In the genomic region with DNA sequence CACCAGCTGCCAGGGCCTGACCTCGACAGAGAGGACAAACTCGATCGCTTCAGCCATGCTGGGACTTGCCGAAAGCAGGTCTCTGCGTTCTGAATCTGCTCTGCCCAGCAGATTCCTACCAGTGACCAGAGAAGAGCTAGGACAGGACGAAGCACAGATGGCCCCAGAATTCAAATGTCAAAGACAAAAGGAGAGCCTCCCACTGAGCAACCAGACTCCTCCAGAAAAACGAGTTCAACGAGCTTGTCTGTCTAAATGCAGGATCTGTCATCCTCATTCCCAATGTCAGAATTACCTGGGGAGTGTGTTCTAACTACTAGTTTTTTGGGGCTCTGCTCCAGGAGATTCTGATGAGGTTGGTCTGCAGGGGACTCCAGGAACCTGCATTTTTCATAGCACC, we compare ENCODE assay signal across 20 cellular contexts. TPM values are rescaled to one million over a fixed set of nuclear protein-coding genes. Genes with fewer than 3 reads are reported as not detected.
DNase-seq lines count a peak whose midpoint lies in the region; ATAC-seq and TF ChIP-seq lines count a peak whose summit lies in the region.
"Had no signal": no experiment of that assay in that cellular context is flagged by ENCODE, and none has a peak within 500 bp of the region (broad histone marks: within the 10 kb centered on the region; RNA-seq: fewer than 3 reads in every experiment).

No MANE protein-coding gene starts in this region.

- peaks cover 5% of the 10 kb centered on the region; the same call in 1 of the 2 replicates for H3K9me2 ChIP-seq in GM23338 (ENCODE audit: insufficient read depth)

- no peak overlapping the region for H4K91ac ChIP-seq in neuronal stem cell (ENCODE audit: low read depth, low read length, poor library complexity)

- no CpG with 5 or more reads among the region's 8 CpGs for WGBS in neuronal stem cell (ENCODE audit: extremely low coverage in 2 of 2, insufficient read length in 2 of 2, insufficient replicate concordance in 1 of 2), 2 donors

- no peaks in the 10 kb centered on the region for H3K36me3 ChIP-seq in GM23338 (ENCODE audit: insufficient read depth)
- no peaks in the 10 kb centered on the region for H3K36me3 ChIP-seq in neuronal stem cell (replicated peaks in 1 of 2; ENCODE audit: control insufficient read depth in 2 of 2, insufficient read depth in 2 of 2, low read length in 2 of 2)
- H3K36me3 ChIP-seq: SJSA1 had no signal

- peak overlapping the region; percentile 5; the same call in 1 of the 2 replicates for H3K27ac ChIP-seq in C4-2B
- no peak overlapping the region for H3K27ac ChIP-seq in GM23338 (ENCODE audit: low read depth)
- no peak overlapping the region for H3K27ac ChIP-seq in neuronal stem cell (replicated peaks; ENCODE audit: low read length)
- H3K27ac ChIP-seq: A549, SJSA1 had no signal

- H3K27ac Mint-ChIP-seq in GM23338, result no peak overlapping the region
- H3K27ac Mint-ChIP-seq: B cell had no signal

- no peak overlapping the region for H3K14ac ChIP-seq in neuronal stem cell (ENCODE audit: low read length)

- no peaks in the 10 kb centered on the region for H3K79me1 ChIP-seq in neuronal stem cell (ENCODE audit: low read depth, low read length)

- H3K27me3 Mint-ChIP-seq in GM23338 (ENCODE audit: insufficient read depth, low read depth, poor library complexity), result peaks cover 2% of the 10 kb centered on the region
- H3K27me3 Mint-ChIP-seq: B cell, IgD-negative memory B cell had no signal

- H4K8ac ChIP-seq in neuronal stem cell (ENCODE audit: low read depth, low read length), result no peak overlapping the region

- no peak overlapping the region for H2BK15ac ChIP-seq in neuronal stem cell (ENCODE audit: low read length)

- ATAC-seq in GM23338 (peak; percentile 35; the same call in 1 of the 3 replicates), GM18505 (IDR thresholded peaks at IDR 0.05; ENCODE audit: unreplicated experiment) (no peak)
- ATAC-seq: A549, Panc1 had no signal

- no peak overlapping the region for H2BK12ac ChIP-seq in neuronal stem cell (ENCODE audit: low read length)

- H3F3A ChIP-seq in GM23338 (replicated peaks; ENCODE audit: low read depth), result no peaks in the 10 kb centered on the region

- no peak overlapping the region for H2AK5ac ChIP-seq in neuronal stem cell (ENCODE audit: low read depth, low read length)

- no peaks in the 10 kb centered on the region for H4K20me1 ChIP-seq in GM23338 (replicated peaks; ENCODE audit: insufficient read depth)

- H3K18ac ChIP-seq in neuronal stem cell (ENCODE audit: low read length), result no peak overlapping the region

- H3K4me1 Mint-ChIP-seq in GM23338, result peaks cover 10% of the 10 kb centered on the region
- H3K4me1 Mint-ChIP-seq: B cell, IgD-negative memory B cell had no signal

- H3K36me3 Mint-ChIP-seq in GM23338 (ENCODE audit: low read depth), result no peaks in the 10 kb centered on the region
- H3K36me3 Mint-ChIP-seq: IgD-negative memory B cell had no signal

- TF ChIP-seq POLR2A in GM18505 (IDR thresholded peaks at IDR 0.05; ENCODE audit: borderline replicate concordance, extremely low read depth, insufficient read depth, insufficient read length), result no peak

- no peak for DNase-seq in GM23338 (ENCODE audit: low spot score)
- peak; percentile 60 for DNase-seq in cerebellar cortex (ENCODE audit: low spot score)
- no peak for DNase-seq in neuronal stem cell (ENCODE audit: low spot score)
- DNase-seq in GDM1 (lab: John Stamatoyannopoulos, UW), result no peak
- no peak for DNase-seq in NCI-H1417 (lab: John Stamatoyannopoulos, UW)
- DNase-seq: Karpas-422, MM.1S, NCI-H1048, NCI-H1436, NCI-H187 treated with DMSO at 0.1 percent for 48 hours, NCI-H226, NCI-H510A treated with DMSO at 0.1 percent for 48 hours, NCI-H748 treated with DMSO at 0.1 percent for 48 hours had no signal

- no peaks in the 10 kb centered on the region for H3K79me2 ChIP-seq in GM23338 (replicated peaks; ENCODE audit: insufficient read depth)

- H3K4me3 ChIP-seq in GM23338, result no peak overlapping the region
- H3K4me3 ChIP-seq in neuronal stem cell (ENCODE audit: low read length in 2 of 2), result no peak overlapping the region
- H3K4me3 ChIP-seq: A549, SJSA1 had no signal

- H3K4ac ChIP-seq in neuronal stem cell (ENCODE audit: low read length), result no peak overlapping the region

- no peaks in the 10 kb centered on the region for H3K9me3 ChIP-seq in neuronal stem cell (replicated peaks in 1 of 2; ENCODE audit: control insufficient read depth in 2 of 2, insufficient read depth in 1 of 2, low read depth in 1 of 2, low read length in 2 of 2)
- H3K9me3 ChIP-seq: A549, SJSA1 had no signal

- H3K4me3 Mint-ChIP-seq in GM23338, result no peak overlapping the region
- H3K4me3 Mint-ChIP-seq: B cell, IgD-negative memory B cell had no signal

- TF ChIP-seq CTCF in C4-2B (conservative IDR thresholded peaks at IDR 0.05) (no peak), GM23338 (conservative IDR thresholded peaks at IDR 0.05; ENCODE audit: low read depth in 2 of 2) (no peak)

- no peak overlapping the region for H3K9ac ChIP-seq in neuronal stem cell (ENCODE audit: low read depth, low read length, poor library complexity)

- no peak overlapping the region for H2BK120ac ChIP-seq in neuronal stem cell (ENCODE audit: low read depth, low read length)

- no peak overlapping the region for H2AFZ ChIP-seq in GM23338
- H2AFZ ChIP-seq in neuronal stem cell (ENCODE audit: low read length), result peak overlapping the region; percentile 54

- no peak overlapping the region for H3K23ac ChIP-seq in neuronal stem cell (ENCODE audit: low read depth, low read length, poor library complexity)

- H3K27me3 ChIP-seq in GM23338 (ENCODE audit: insufficient read depth) (no peaks in the 10 kb centered on the region), neuronal stem cell (ENCODE audit: control insufficient read depth in 3 of 3, insufficient read depth in 3 of 3, low read depth in 1 of 3, low read length in 3 of 3) (no peaks in the 10 kb centered on the region)
- H3K27me3 ChIP-seq: SJSA1 had no signal

- no peaks in the 10 kb centered on the region for H3K9me3 Mint-ChIP-seq in GM23338
- H3K9me3 Mint-ChIP-seq: IgD-negative memory B cell had no signal

- H3K4me2 ChIP-seq in GM23338 (0 out of 2 replicates have a peak overlapping the region, but pooled peaks have one; percentile 14), neuronal stem cell (ENCODE audit: insufficient read depth, low read length, poor library complexity, severe bottlenecking) (no peak overlapping the region)
- H3K4me2 ChIP-seq: A549 had no signal

- no peak overlapping the region for H2BK5ac ChIP-seq in neuronal stem cell (ENCODE audit: low read length)

- H3K4me1 ChIP-seq in GM23338 (ENCODE audit: insufficient read depth) (no peaks in the 10 kb centered on the region; the same call in 1 of the 2 replicates), neuronal stem cell (ENCODE audit: control insufficient read depth in 2 of 2, insufficient read depth in 1 of 2, low read depth in 1 of 2, low read length in 2 of 2) (peaks cover 0 to 7% of the 10 kb centered on the region in 2 donors)
- H3K4me1 ChIP-seq: A549, SJSA1 had no signal

TF ChIP-seq in GM23338, 12 proteins besides CTCF, POLR2A, EP300 and RAD21 (continues in another document):
- no peak for TF ChIP-seq EZH2phosphoT487 (IDR thresholded peaks at IDR 0.05; ENCODE audit: unreplicated experiment)
- TF ChIP-seq POLR2AphosphoS5 (IDR thresholded peaks at IDR 0.05; ENCODE audit: low read depth), result no peak
- TF ChIP-seq, protein P1, sequence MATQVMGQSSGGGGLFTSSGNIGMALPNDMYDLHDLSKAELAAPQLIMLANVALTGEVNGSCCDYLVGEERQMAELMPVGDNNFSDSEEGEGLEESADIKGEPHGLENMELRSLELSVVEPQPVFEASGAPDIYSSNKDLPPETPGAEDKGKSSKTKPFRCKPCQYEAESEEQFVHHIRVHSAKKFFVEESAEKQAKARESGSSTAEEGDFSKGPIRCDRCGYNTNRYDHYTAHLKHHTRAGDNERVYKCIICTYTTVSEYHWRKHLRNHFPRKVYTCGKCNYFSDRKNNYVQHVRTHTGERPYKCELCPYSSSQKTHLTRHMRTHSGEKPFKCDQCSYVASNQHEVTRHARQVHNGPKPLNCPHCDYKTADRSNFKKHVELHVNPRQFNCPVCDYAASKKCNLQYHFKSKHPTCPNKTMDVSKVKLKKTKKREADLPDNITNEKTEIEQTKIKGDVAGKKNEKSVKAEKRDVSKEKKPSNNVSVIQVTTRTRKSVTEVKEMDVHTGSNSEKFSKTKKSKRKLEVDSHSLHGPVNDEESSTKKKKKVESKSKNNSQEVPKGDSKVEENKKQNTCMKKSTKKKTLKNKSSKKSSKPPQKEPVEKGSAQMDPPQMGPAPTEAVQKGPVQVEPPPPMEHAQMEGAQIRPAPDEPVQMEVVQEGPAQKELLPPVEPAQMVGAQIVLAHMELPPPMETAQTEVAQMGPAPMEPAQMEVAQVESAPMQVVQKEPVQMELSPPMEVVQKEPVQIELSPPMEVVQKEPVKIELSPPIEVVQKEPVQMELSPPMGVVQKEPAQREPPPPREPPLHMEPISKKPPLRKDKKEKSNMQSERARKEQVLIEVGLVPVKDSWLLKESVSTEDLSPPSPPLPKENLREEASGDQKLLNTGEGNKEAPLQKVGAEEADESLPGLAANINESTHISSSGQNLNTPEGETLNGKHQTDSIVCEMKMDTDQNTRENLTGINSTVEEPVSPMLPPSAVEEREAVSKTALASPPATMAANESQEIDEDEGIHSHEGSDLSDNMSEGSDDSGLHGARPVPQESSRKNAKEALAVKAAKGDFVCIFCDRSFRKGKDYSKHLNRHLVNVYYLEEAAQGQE (IDR thresholded peaks at IDR 0.05; ENCODE audit: unreplicated experiment), result no peak
- TF ChIP-seq, protein P2, sequence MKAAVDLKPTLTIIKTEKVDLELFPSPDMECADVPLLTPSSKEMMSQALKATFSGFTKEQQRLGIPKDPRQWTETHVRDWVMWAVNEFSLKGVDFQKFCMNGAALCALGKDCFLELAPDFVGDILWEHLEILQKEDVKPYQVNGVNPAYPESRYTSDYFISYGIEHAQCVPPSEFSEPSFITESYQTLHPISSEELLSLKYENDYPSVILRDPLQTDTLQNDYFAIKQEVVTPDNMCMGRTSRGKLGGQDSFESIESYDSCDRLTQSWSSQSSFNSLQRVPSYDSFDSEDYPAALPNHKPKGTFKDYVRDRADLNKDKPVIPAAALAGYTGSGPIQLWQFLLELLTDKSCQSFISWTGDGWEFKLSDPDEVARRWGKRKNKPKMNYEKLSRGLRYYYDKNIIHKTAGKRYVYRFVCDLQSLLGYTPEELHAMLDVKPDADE (IDR thresholded peaks at IDR 0.05), result no peak
- no peak for TF ChIP-seq EZH2 (IDR thresholded peaks at IDR 0.05; ENCODE audit: low read depth, unreplicated experiment)

RNA-seq across cellular contexts. Expression of a gene that starts 13.4 kb away (rescaled TPM):
- total RNA-seq in GM23338 (2014; rRNA removed; shearing (Covaris generic)), result 0.14 and 0.82 TPM in 2 replicates
- polyA plus RNA-seq in GM23338 (2016; fragmentation: Nextera tagmentation; extraction: Ambion mirVana), result 0.70 and 0.78 TPM in 2 replicates
- 1.4 TPM for polyA plus RNA-seq in neuronal stem cell (2013, experiment 1 of 2)
- 0.91 TPM for polyA plus RNA-seq in neuronal stem cell (2013, experiment 2 of 2)

RNA-seq across cellular contexts. Expression of a gene that starts 14.0 kb away (rescaled TPM):
- 0.78 and 1.5 TPM in 2 replicates for total RNA-seq in GM23338 (2014; rRNA removed; shearing (Covaris generic))
- polyA plus RNA-seq in GM23338 (2016; fragmentation: Nextera tagmentation; extraction: Ambion mirVana), result 0.85 and 1.1 TPM in 2 replicates
- polyA plus RNA-seq in neuronal stem cell (2013, experiment 1 of 2), result 10.3 TPM
- 10.5 TPM for polyA plus RNA-seq in neuronal stem cell (2013, experiment 2 of 2)
